ENCODE assay signal across 1 cellular context in genomic region chr1:41333146-41333784, GRCh38.
TF ChIP-seq lines count a peak whose summit lies in the region.

No MANE protein-coding gene starts in this region.

TF ChIP-seq in K562, 482 proteins besides CTCF, POLR2A, EP300 and RAD21 (continued from another document):
- TF ChIP-seq, protein P1, sequence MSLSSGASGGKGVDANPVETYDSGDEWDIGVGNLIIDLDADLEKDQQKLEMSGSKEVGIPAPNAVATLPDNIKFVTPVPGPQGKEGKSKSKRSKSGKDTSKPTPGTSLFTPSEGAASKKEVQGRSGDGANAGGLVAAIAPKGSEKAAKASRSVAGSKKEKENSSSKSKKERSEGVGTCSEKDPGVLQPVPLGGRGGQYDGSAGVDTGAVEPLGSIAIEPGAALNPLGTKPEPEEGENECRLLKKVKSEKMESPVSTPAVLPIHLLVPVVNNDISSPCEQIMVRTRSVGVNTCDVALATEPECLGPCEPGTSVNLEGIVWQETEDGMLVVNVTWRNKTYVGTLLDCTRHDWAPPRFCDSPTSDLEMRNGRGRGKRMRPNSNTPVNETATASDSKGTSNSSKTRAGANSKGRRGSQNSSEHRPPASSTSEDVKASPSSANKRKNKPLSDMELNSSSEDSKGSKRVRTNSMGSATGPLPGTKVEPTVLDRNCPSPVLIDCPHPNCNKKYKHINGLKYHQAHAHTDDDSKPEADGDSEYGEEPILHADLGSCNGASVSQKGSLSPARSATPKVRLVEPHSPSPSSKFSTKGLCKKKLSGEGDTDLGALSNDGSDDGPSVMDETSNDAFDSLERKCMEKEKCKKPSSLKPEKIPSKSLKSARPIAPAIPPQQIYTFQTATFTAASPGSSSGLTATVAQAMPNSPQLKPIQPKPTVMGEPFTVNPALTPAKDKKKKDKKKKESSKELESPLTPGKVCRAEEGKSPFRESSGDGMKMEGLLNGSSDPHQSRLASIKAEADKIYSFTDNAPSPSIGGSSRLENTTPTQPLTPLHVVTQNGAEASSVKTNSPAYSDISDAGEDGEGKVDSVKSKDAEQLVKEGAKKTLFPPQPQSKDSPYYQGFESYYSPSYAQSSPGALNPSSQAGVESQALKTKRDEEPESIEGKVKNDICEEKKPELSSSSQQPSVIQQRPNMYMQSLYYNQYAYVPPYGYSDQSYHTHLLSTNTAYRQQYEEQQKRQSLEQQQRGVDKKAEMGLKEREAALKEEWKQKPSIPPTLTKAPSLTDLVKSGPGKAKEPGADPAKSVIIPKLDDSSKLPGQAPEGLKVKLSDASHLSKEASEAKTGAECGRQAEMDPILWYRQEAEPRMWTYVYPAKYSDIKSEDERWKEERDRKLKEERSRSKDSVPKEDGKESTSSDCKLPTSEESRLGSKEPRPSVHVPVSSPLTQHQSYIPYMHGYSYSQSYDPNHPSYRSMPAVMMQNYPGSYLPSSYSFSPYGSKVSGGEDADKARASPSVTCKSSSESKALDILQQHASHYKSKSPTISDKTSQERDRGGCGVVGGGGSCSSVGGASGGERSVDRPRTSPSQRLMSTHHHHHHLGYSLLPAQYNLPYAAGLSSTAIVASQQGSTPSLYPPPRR (CRISPR knock-in tag; IDR thresholded peaks at IDR 0.05; ENCODE audit: borderline replicate concordance): no peak
- TF ChIP-seq SIN3B (IDR thresholded peaks at IDR 0.05; ENCODE audit: low read depth) (no peak), ZNF740 (CRISPR knock-in tag; IDR thresholded peaks at IDR 0.05) (peak; percentile 71; the same call in 1 of the 2 replicates), ZNF740 (tag; IDR thresholded peaks at IDR 0.05) (no peak), TEAD4 (IDR thresholded peaks at IDR 0.05; ENCODE audit: low read length) (peak; percentile 59), TEAD4 (CRISPR knock-in tag; IDR thresholded peaks at IDR 0.05; ENCODE audit: borderline replicate concordance) (no peak), LEF1 (IDR thresholded peaks at IDR 0.05) (peak; percentile 67), NBN (IDR thresholded peaks at IDR 0.05; ENCODE audit: low read depth) (peak; percentile 54; the same call in 1 of the 2 replicates), HIVEP1 (CRISPR knock-in tag; IDR thresholded peaks at IDR 0.05) (no peak), BCOR (IDR thresholded peaks at IDR 0.05) (peak; percentile 93), TBL1XR1 (IDR thresholded peaks at IDR 0.05; ENCODE audit: low read length in 2 of 2) (peak in 1 of 2 experiments; percentile 6; a peak in 1 of 4 replicates), PRMT5 (CRISPR knock-in tag; IDR thresholded peaks at IDR 0.05) (no peak), KAT7 (CRISPR knock-in tag; IDR thresholded peaks at IDR 0.05; ENCODE audit: borderline replicate concordance) (no peak)
TF ChIP-seq in K562: peak in this region for 66.
